ENCODE assay signal across 1 cellular context in genomic region chr1:1331068-1331965, GRCh38.
A peak's percentile ranks its signal among the peaks of the same experiment; 100 is the strongest.
TF ChIP-seq lines count a peak whose summit lies in the region.

Gene TAS1R3, plus strand, starts transcription at chr1:1331280. Its CDS starts 66 bp downstream, at chr1:1331346.

TF ChIP-seq in HepG2, 621 proteins besides CTCF, POLR2A, EP300 and RAD21 (continued from another document):
- TF ChIP-seq ZHX1 (CRISPR knock-in tag; IDR thresholded peaks at IDR 0.05; ENCODE audit: low read depth) (0 out of 2 replicates have a peak, but pooled peaks have one; percentile 32), ZNF562 (CRISPR knock-in tag; IDR thresholded peaks at IDR 0.05; ENCODE audit: borderline replicate concordance) (no peak), AGO2 (optimal IDR thresholded peaks at IDR 0.05; ENCODE audit: low read depth, low read length) (peak; percentile 79), CENPX (CRISPR knock-in tag; IDR thresholded peaks at IDR 0.05) (no peak), ZNF710 (CRISPR knock-in tag; IDR thresholded peaks at IDR 0.05; ENCODE audit: borderline replicate concordance) (peak; percentile 42; the same call in 1 of the 2 replicates), ZNF776 (CRISPR knock-in tag; IDR thresholded peaks at IDR 0.05) (0 out of 2 replicates have a peak, but pooled peaks have one; percentile 52), ZFX (CRISPR knock-in tag; IDR thresholded peaks at IDR 0.05; ENCODE audit: low read depth) (peak; percentile 75)
